In the genomic region with DNA sequence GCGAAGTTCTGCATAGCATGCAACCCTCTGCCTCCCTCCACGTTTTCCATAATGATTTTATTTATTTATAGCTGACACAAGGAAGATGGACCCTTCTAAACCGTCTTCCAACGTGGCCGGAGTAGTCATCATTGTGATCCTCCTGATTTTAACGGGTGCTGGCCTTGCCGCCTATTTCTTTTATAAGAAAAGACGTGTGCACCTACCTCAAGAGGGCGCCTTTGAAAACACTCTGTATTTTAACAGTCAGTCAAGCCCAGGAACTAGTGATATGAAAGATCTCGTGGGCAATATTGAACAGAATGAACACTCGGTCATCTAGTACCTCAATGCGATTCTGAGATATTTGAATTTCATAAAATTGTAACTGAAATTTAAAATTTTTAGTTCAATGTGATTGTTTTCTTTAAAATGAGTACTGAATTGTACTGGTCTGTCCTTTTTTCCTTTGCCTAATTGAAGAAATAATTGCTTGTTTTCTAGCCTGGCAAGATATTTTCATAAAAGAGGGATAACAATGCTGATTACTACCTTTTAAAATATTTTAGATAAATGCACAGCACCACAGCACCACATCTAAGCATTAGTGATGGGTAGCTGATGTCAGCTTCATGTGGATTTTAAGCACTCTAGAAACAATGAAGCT, we compare ENCODE assay signal across 8 cellular contexts. TPM values are rescaled to one million over a fixed set of nuclear protein-coding genes. Genes with fewer than 3 reads are reported as not detected.
DNase-seq lines count a peak whose midpoint lies in the region; ATAC-seq and TF ChIP-seq lines count a peak whose summit lies in the region.

No MANE protein-coding gene starts in this region.

- H3K4me1 ChIP-seq in esophagus muscularis mucosa, result peaks cover 0 to 46% (median 33%) of the 10 kb centered on the region in 4 donors

- no peak for TF ChIP-seq EP300 in esophagus muscularis mucosa (IDR thresholded peaks at IDR 0.05)

- no peaks in the 10 kb centered on the region for H3K27me3 ChIP-seq in esophagus muscularis mucosa

- 21% methylated on average over 12 of the region's 12 CpGs for whole genome bisulfite sequencing in esophagus muscularis mucosa

- intact Hi-C loops in esophagus muscularis mucosa (cut with DNase I), result loop anchor here (5.0 to 10.0 kb wide), 3 partner anchors 195 to 307 kb away; no protein-coding TSS in a partner anchor

- TF ChIP-seq POLR2A in esophagus muscularis mucosa (IDR thresholded peaks at IDR 0.05; ENCODE audit: low read depth), result no peak

- CTCF ChIA-PET in RWPE1 (lab: Yijun Ruan, JAX), result interaction anchor here (0.7 to 1.0 kb wide), 4 partner anchors 294 to 477 kb away, joined by 3 read pairs; no protein-coding TSS in a partner anchor

- no peaks in the 10 kb centered on the region for H3K9me3 ChIP-seq in esophagus muscularis mucosa

- H3K4me3 Mint-ChIP-seq in stimulated activated naive CD8-positive, alpha-beta T cell treated with anti-CD3 and anti-CD28 coated beads, Interleukin-15, amount 100 ng/mL, for 72 hours, result no peak overlapping the region

- H3K36me3 ChIP-seq in esophagus muscularis mucosa, result no peaks in the 10 kb centered on the region

- H3K27ac Mint-ChIP-seq in stimulated activated naive CD8-positive, alpha-beta T cell treated with anti-CD3 and anti-CD28 coated beads, Interleukin-15, amount 100 ng/mL, for 72 hours, result no peak overlapping the region

- no peak for ATAC-seq in stimulated activated naive CD8-positive, alpha-beta T cell treated with anti-CD3 and anti-CD28 coated beads, Interleukin-15, Interleukin-2, amounts not matched to agents 100 U/mL and 50 U/mL, for 24 hours
- ATAC-seq in stimulated activated naive CD8-positive, alpha-beta T cell treated with anti-CD3 and anti-CD28 coated beads, Interleukin-15, amount 100 ng/mL, for 72 hours, result no peak
- peak; percentile 74 for ATAC-seq in HG03175 (IDR thresholded peaks at IDR 0.05; ENCODE audit: unreplicated experiment)

- POLR2A ChIA-PET in RWPE1 (lab: Yijun Ruan, JAX; ENCODE audit: low non-redundant PET), result no interaction called here

- no peak overlapping the region for H3K4me3 ChIP-seq in esophagus muscularis mucosa

- peak; percentile 77 for TF ChIP-seq CTCF in RWPE1 (conservative IDR thresholded peaks at IDR 0.05; ENCODE audit: low read depth)
- TF ChIP-seq CTCF in esophagus muscularis mucosa (IDR thresholded peaks at IDR 0.05), result peak; percentile 59 to 68 (median 59)

- DNase-seq in stimulated activated naive CD8-positive, alpha-beta T cell treated with anti-CD3 and anti-CD28 coated beads, Interleukin-15, Interleukin-2, amounts not matched to agents 100 U/mL and 50 U/mL, for 24 hours, result peak; percentile 7
- DNase-seq in stimulated activated naive CD8-positive, alpha-beta T cell treated with anti-CD3 and anti-CD28 coated beads, Interleukin-15, amount 100 ng/mL, for 72 hours, result no peak
- DNase-seq in RWPE1 (ENCODE audit: low spot score), result peak; percentile 34
- DNase-seq in esophagus muscularis mucosa (ENCODE audit: extremely low spot score), result no peak
- DNase-seq in non-pigmented ciliary epithelial cell (ENCODE audit: low read depth), result peak; percentile 10
- no peak for DNase-seq in effector CD4-positive, alpha-beta T cell
- DNase-seq in NCI-H345 treated with DMSO at 0.1 percent for 48 hours (lab: John Stamatoyannopoulos, UW; ENCODE audit: unreplicated experiment), result no peak

- no peak overlapping the region for H3K27ac ChIP-seq in RWPE1
- H3K27ac ChIP-seq in esophagus muscularis mucosa (replicated peaks in 1 of 4), result no peak overlapping the region

- no peaks in the 10 kb centered on the region for H3K9me3 Mint-ChIP-seq in stimulated activated naive CD8-positive, alpha-beta T cell treated with anti-CD3 and anti-CD28 coated beads, Interleukin-15, amount 100 ng/mL, for 72 hours

- no peaks in the 10 kb centered on the region for H3K27me3 Mint-ChIP-seq in stimulated activated naive CD8-positive, alpha-beta T cell treated with anti-CD3 and anti-CD28 coated beads, Interleukin-15, amount 100 ng/mL, for 72 hours

- no peaks in the 10 kb centered on the region for H3K4me1 Mint-ChIP-seq in stimulated activated naive CD8-positive, alpha-beta T cell treated with anti-CD3 and anti-CD28 coated beads, Interleukin-15, amount 100 ng/mL, for 72 hours

RNA-seq across cellular contexts. Expression of gene SLC39A12, which starts 41.5 kb away (rescaled TPM):
- not detected for total RNA-seq in esophagus muscularis mucosa

Comparison
In these comparisons a context has a peak if more than half of its experiments do, and no peak if none do; other contexts are left out.
1. DNase-seq: peak in stimulated activated naive CD8-positive, alpha-beta T cell treated with anti-CD3 and anti-CD28 coated beads, Interleukin-15, Interleukin-2, amounts not matched to agents 100 U/mL and 50 U/mL, for 24 hours (single experiment), RWPE1 (single experiment) and non-pigmented ciliary epithelial cell (single experiment); none in stimulated activated naive CD8-positive, alpha-beta T cell treated with anti-CD3 and anti-CD28 coated beads, Interleukin-15, amount 100 ng/mL, for 72 hours (0 of 2), esophagus muscularis mucosa (single experiment), effector CD4-positive, alpha-beta T cell (single experiment) and NCI-H345 treated with DMSO at 0.1 percent for 48 hours (single experiment).